ENCODE assay signal across 24 cellular contexts in genomic region chr16:85104147-85104546, GRCh38. TPM values are rescaled to one million over a fixed set of nuclear protein-coding genes. Genes with fewer than 3 reads are reported as not detected.
DNase-seq lines count a peak whose midpoint lies in the region; ATAC-seq and TF ChIP-seq lines count a peak whose summit lies in the region.
"Had no signal": no experiment of that assay in that cellular context is flagged by ENCODE, and none has a peak within 500 bp of the region (broad histone marks: within the 10 kb centered on the region; RNA-seq: fewer than 3 reads in every experiment).

No MANE protein-coding gene starts in this region.

- H3K36me3 ChIP-seq in heart right ventricle, result no peaks in the 10 kb centered on the region
- H3K36me3 ChIP-seq: uterus had no signal

- intact Hi-C loops in Right ventricle myocardium inferior (cut with DNase I) (no loop called here), heart right ventricle (cut with DNase I) (loop anchor here in 1 of 10 donors (10.0 kb wide), 1 partner anchor 291 kb away; no protein-coding TSS in a partner anchor)

- no peak overlapping the region for H3K4me3 ChIP-seq in heart right ventricle
- H3K4me3 ChIP-seq: hepatocyte, skin epidermis, uterus had no signal

- H3K36me3 Mint-ChIP-seq in IgD-negative memory B cell (no peaks in the 10 kb centered on the region), chondrocyte (ENCODE audit: low read depth) (no peaks in the 10 kb centered on the region)
- H3K36me3 Mint-ChIP-seq in stimulated activated effector memory CD8-positive, alpha-beta T cell treated with anti-CD3 and anti-CD28 coated beads, Interleukin-12 subunit alpha, Interleukin-12 subunit beta, amount 100 ng/mL, for 72 hours, result no peaks in the 10 kb centered on the region
- H3K36me3 Mint-ChIP-seq: activated CD8-positive, alpha-beta memory T cell treated with anti-CD3 and anti-CD28 coated beads, Interleukin-2, amount 10 ng/mL, durations not matched to agents 7 days and 5 days had no signal

- DNase-seq in Right ventricle myocardium inferior (ENCODE audit: missing footprints) (peak; percentile 32), heart right ventricle (no peak), chondrocyte (ENCODE audit: low spot score) (no peak), cerebellar cortex (ENCODE audit: low spot score) (no peak)
- DNase-seq in stimulated activated effector memory CD8-positive, alpha-beta T cell treated with anti-CD3 and anti-CD28 coated beads, Interleukin-12 subunit alpha, Interleukin-12 subunit beta, amount 100 ng/mL, for 72 hours (ENCODE audit: low spot score in 2 of 2), result no peak
- DNase-seq: aorta; Caco-2; NCI-H1092; NCI-H2081 treated with DMSO at 0.1 percent for 48 hours; NCI-H526; OCI-M1; SIG-M5; stimulated activated CD4-positive, alpha-beta T cell treated with anti-CD3 and anti-CD28 coated beads, Interleukin-2, amount 100 ng/mL, for 48 hours; uterus had no signal

- H3K4me1 ChIP-seq in heart right ventricle, result peaks cover 0 to 25% (median 0%) of the 10 kb centered on the region in 9 donors
- H3K4me1 ChIP-seq: Caco-2, uterus had no signal

- H3K4me1 Mint-ChIP-seq in IgD-negative memory B cell, result peaks cover 9 to 15% (median 10%) of the 10 kb centered on the region in 3 donors
- no peaks in the 10 kb centered on the region for H3K4me1 Mint-ChIP-seq in chondrocyte (ENCODE audit: low read depth)
- peaks cover 39% of the 10 kb centered on the region for H3K4me1 Mint-ChIP-seq in stimulated activated effector memory CD8-positive, alpha-beta T cell treated with anti-CD3 and anti-CD28 coated beads, Interleukin-12 subunit alpha, Interleukin-12 subunit beta, amount 100 ng/mL, for 72 hours

- H3K9me3 Mint-ChIP-seq in IgD-negative memory B cell, result no peaks in the 10 kb centered on the region
- H3K9me3 Mint-ChIP-seq in chondrocyte (ENCODE audit: low read depth), result no peaks in the 10 kb centered on the region
- no peaks in the 10 kb centered on the region for H3K9me3 Mint-ChIP-seq in stimulated activated effector memory CD8-positive, alpha-beta T cell treated with anti-CD3 and anti-CD28 coated beads, Interleukin-12 subunit alpha, Interleukin-12 subunit beta, amount 100 ng/mL, for 72 hours

- WGBS in heart right ventricle, 2 donors, result 89 to 90% methylated on average over 12 of the region's 12 CpGs

- ATAC-seq in Right ventricle myocardium inferior (no peak), heart right ventricle (no peak), GM21515 (IDR thresholded peaks at IDR 0.05; ENCODE audit: unreplicated experiment) (no peak), HG03025 (IDR thresholded peaks at IDR 0.05; ENCODE audit: low FRiP score, unreplicated experiment) (no peak)
- no peak for ATAC-seq in stimulated activated effector memory CD8-positive, alpha-beta T cell treated with anti-CD3 and anti-CD28 coated beads, Interleukin-12 subunit alpha, Interleukin-12 subunit beta, amount 100 ng/mL, for 72 hours

- H3K9me3 ChIP-seq in heart right ventricle, result no peaks in the 10 kb centered on the region
- H3K9me3 ChIP-seq: Caco-2, uterus had no signal

- no peak overlapping the region for H3K27ac ChIP-seq in heart right ventricle
- H3K27ac ChIP-seq: hepatocyte, uterus had no signal

- peak overlapping the region in 2 of 3 donors; percentile 57 to 91 for H3K27ac Mint-ChIP-seq in IgD-negative memory B cell
- no peak overlapping the region for H3K27ac Mint-ChIP-seq in chondrocyte (ENCODE audit: unreplicated experiment)
- H3K27ac Mint-ChIP-seq in stimulated activated effector memory CD8-positive, alpha-beta T cell treated with anti-CD3 and anti-CD28 coated beads, Interleukin-12 subunit alpha, Interleukin-12 subunit beta, amount 100 ng/mL, for 72 hours, result peak overlapping the region; percentile 94
- H3K27ac Mint-ChIP-seq: progenitor cell of endocrine pancreas had no signal

- H3K4me3 Mint-ChIP-seq in IgD-negative memory B cell, result peak overlapping the region in 1 of 4 donors; percentile 83
- H3K4me3 Mint-ChIP-seq in chondrocyte (ENCODE audit: unreplicated experiment), result no peak overlapping the region
- peak overlapping the region; percentile 43 for H3K4me3 Mint-ChIP-seq in stimulated activated effector memory CD8-positive, alpha-beta T cell treated with anti-CD3 and anti-CD28 coated beads, Interleukin-12 subunit alpha, Interleukin-12 subunit beta, amount 100 ng/mL, for 72 hours
- H3K4me3 Mint-ChIP-seq: activated CD8-positive, alpha-beta memory T cell treated with anti-CD3 and anti-CD28 coated beads, Interleukin-2, amount 10 ng/mL, durations not matched to agents 7 days and 5 days had no signal

- H3K27me3 Mint-ChIP-seq in IgD-negative memory B cell, result peaks cover 10% of the 10 kb centered on the region
- H3K27me3 Mint-ChIP-seq in chondrocyte (ENCODE audit: low read depth), result peaks cover 7% of the 10 kb centered on the region
- H3K27me3 Mint-ChIP-seq: activated CD8-positive, alpha-beta memory T cell treated with anti-CD3 and anti-CD28 coated beads, Interleukin-2, amount 10 ng/mL, durations not matched to agents 7 days and 5 days had no signal

- no peaks in the 10 kb centered on the region for H3K27me3 ChIP-seq in heart right ventricle
- H3K27me3 ChIP-seq: hepatocyte, uterus had no signal

- no peak for TF ChIP-seq CTCF in heart right ventricle (IDR thresholded peaks at IDR 0.05)
- TF ChIP-seq CTCF in chondrocyte (IDR thresholded peaks at IDR 0.05), result peak; percentile 13

RNA-seq across cellular contexts. Expression of gene CIBAR2, which starts 8.1 kb away (rescaled TPM):
- total RNA-seq in Right ventricle myocardium inferior (not detected), heart right ventricle (not detected), chondrocyte (not detected in 3 replicates)
- polyA plus RNA-seq in heart right ventricle (not detected), IgD-negative memory B cell (not detected)
- total RNA-seq: activated CD8-positive, alpha-beta memory T cell treated with anti-CD3 and anti-CD28 coated beads, Interleukin-2, amount 10 ng/mL, durations not matched to agents 7 days and 5 days; Caco-2; cerebellum; lung microvascular endothelial cell; T-helper 2 cell treated with Interferon-gamma antibody and Interleukin-4, amounts not matched to agents 100 ng/mL and 5 ng/mL, for 36 hours had no signal
- polyA plus RNA-seq: aorta, hepatocyte had no signal
